Comparison of ENCODE assay signal across 8 cellular contexts in genomic region chr1:54335396-54336056, GRCh38.
DNase-seq lines count a peak whose midpoint lies in the region; ATAC-seq and TF ChIP-seq lines count a peak whose summit lies in the region.

No MANE protein-coding gene starts in this region.

- TF ChIP-seq CTCF in 22Rv1 (IDR thresholded peaks at IDR 0.05) (no peak), mucosa of descending colon (IDR thresholded peaks at IDR 0.05) (no peak)

- H3K36me3 ChIP-seq in mucosa of descending colon (ENCODE audit: low read depth) = no peaks in the 10 kb centered on the region

- H3K4me1 ChIP-seq in mucosa of descending colon (ENCODE audit: low read depth) = peaks cover 15% of the 10 kb centered on the region

- DNase-seq in NCI-H2029 (lab: John Stamatoyannopoulos, UW) (peak; percentile 58), mucosa of descending colon (peak in 1 of 3 donors; percentile 52), COR-L47 (lab: John Stamatoyannopoulos, UW) (no peak), NCI-H2107 treated with DMSO at 0.1 percent for 48 hours (lab: John Stamatoyannopoulos, UW; ENCODE audit: unreplicated experiment) (no peak)
- DNase-seq in effector memory CD8-positive, alpha-beta T cell = no peak
- no peak for DNase-seq in stimulated activated CD4-positive, alpha-beta T cell treated with anti-CD3 and anti-CD28 coated beads, Interleukin-15, amount 100 ng/mL, for 24 hours

- H3K27ac ChIP-seq in 22Rv1 = 0 out of 2 replicates have a peak overlapping the region, but pooled peaks have one; percentile 10

- intact Hi-C loops in mucosa of descending colon (cut with DNase I, micrococcal nuclease) = no loop called here

- H3K4me3 Mint-ChIP-seq in effector memory CD8-positive, alpha-beta T cell = no peak overlapping the region

- no peaks in the 10 kb centered on the region for H3K27me3 Mint-ChIP-seq in effector memory CD8-positive, alpha-beta T cell

- H3K36me3 Mint-ChIP-seq in effector memory CD8-positive, alpha-beta T cell (ENCODE audit: insufficient read depth) = peaks cover 12% of the 10 kb centered on the region

- peaks cover 56 to 81% of the 10 kb centered on the region in 2 donors for H3K4me1 Mint-ChIP-seq in effector memory CD8-positive, alpha-beta T cell (ENCODE audit: low read depth in 2 of 2)

- no peak for ATAC-seq in effector memory CD8-positive, alpha-beta T cell (replicated peaks)
- ATAC-seq in mucosa of descending colon (peak; percentile 25), HG02870 (IDR thresholded peaks at IDR 0.05; ENCODE audit: unreplicated experiment) (no peak)

- H3K27ac Mint-ChIP-seq in effector memory CD8-positive, alpha-beta T cell = peak overlapping the region; percentile 62 to 69

- H3K4me3 ChIP-seq in mucosa of descending colon = no peak overlapping the region

- H3K9me3 Mint-ChIP-seq in effector memory CD8-positive, alpha-beta T cell = no peaks in the 10 kb centered on the region

- H3K9me3 ChIP-seq in mucosa of descending colon = no peaks in the 10 kb centered on the region
